Comparison of ENCODE assay signal across 1 cellular context in genomic region chr18:74166397-74166796, GRCh38.
TF ChIP-seq lines count a peak whose summit lies in the region.

No MANE protein-coding gene starts in this region.

TF ChIP-seq in H1, 55 proteins besides CTCF, POLR2A, EP300 and RAD21 (continued from another document):
- TF ChIP-seq KDM4A (IDR thresholded peaks at IDR 0.05; ENCODE audit: low read depth, low read length, severe bottlenecking) (no peak), SUZ12 (IDR thresholded peaks at IDR 0.05; ENCODE audit: low read length) (no peak), MAFK (IDR thresholded peaks at IDR 0.05; ENCODE audit: low read depth, low read length) (no peak), POU5F1 (IDR thresholded peaks at IDR 0.05; ENCODE audit: low read depth, low read length) (no peak), RBBP5 (IDR thresholded peaks at IDR 0.05; ENCODE audit: borderline replicate concordance, low read depth, low read length) (no peak), KDM1A (IDR thresholded peaks at IDR 0.05; ENCODE audit: borderline replicate concordance, low read length) (no peak), USF2 (IDR thresholded peaks at IDR 0.05; ENCODE audit: low read length) (no peak), YY1 (IDR thresholded peaks at IDR 0.05; ENCODE audit: low read depth, low read length) (no peak), CTBP2 (IDR thresholded peaks at IDR 0.05; ENCODE audit: borderline replicate concordance, insufficient read depth, insufficient read length, low read length) (no peak)
